ENCODE assay signal across 11 cellular contexts in genomic region chr6:17278289-17279061, GRCh38. TPM values are rescaled to one million over a fixed set of nuclear protein-coding genes. Genes with fewer than 3 reads are reported as not detected.
A peak's percentile ranks its signal among the peaks of the same experiment; 100 is the strongest.
DNase-seq lines count a peak whose midpoint lies in the region; ATAC-seq, FAIRE-seq and TF ChIP-seq lines count a peak whose summit lies in the region.
"Had no signal": no experiment of that assay in that cellular context is flagged by ENCODE, and none has a peak within 500 bp of the region (broad histone marks: within the 10 kb centered on the region; RNA-seq: fewer than 3 reads in every experiment).

No MANE protein-coding gene starts in this region.

- H3K56ac ChIP-seq in mesendoderm (ENCODE audit: low read length): no peak overlapping the region

- no peak overlapping the region for H2AK5ac ChIP-seq in mesendoderm (ENCODE audit: low read length)

- H3K23ac ChIP-seq in mesendoderm (ENCODE audit: low read length): no peak overlapping the region

- H3K27me3 ChIP-seq in heart left ventricle: peaks cover 0 to 37% (median 0%) of the 10 kb centered on the region in 9 donors
- no peaks in the 10 kb centered on the region for H3K27me3 ChIP-seq in ascending aorta
- H3K27me3 ChIP-seq in mesendoderm (ENCODE audit: insufficient read depth, low read length, poor library complexity): peaks cover 5% of the 10 kb centered on the region

- TF ChIP-seq CTCF in heart left ventricle (IDR thresholded peaks at IDR 0.05): no peak
- TF ChIP-seq CTCF in ascending aorta (IDR thresholded peaks at IDR 0.05): no peak

- no peak for TF ChIP-seq POLR2A in heart left ventricle (IDR thresholded peaks at IDR 0.05)

- no peaks in the 10 kb centered on the region for H3K79me1 ChIP-seq in mesendoderm (ENCODE audit: low read length)

- H4K8ac ChIP-seq in mesendoderm (ENCODE audit: low read depth, low read length): no peak overlapping the region

- peak overlapping the region in 2 of 12 donors; percentile 13 to 77 for H3K4me3 ChIP-seq in heart left ventricle
- H3K4me3 ChIP-seq in ascending aorta: no peak overlapping the region
- no peak overlapping the region for H3K4me3 ChIP-seq in mesendoderm (ENCODE audit: low read length)

- H3K9ac ChIP-seq in mesendoderm (ENCODE audit: low read length): no peak overlapping the region

- no peak for FAIRE-seq in urothelium cell line (lab: Jason Lieb, UNC)

- H3K27ac ChIP-seq in heart left ventricle (peak overlapping the region; percentile 70 to 96 (median 90)), ascending aorta (peak overlapping the region; percentile 8 to 38), mesendoderm (ENCODE audit: low read depth, low read length) (no peak overlapping the region)

- H3K4me2 ChIP-seq in mesendoderm (ENCODE audit: low read length): no peak overlapping the region

- H3K4me1 ChIP-seq in heart left ventricle (peaks cover 0 to 23% (median 3%) of the 10 kb centered on the region in 12 donors), ascending aorta (peaks cover 0 to 3% of the 10 kb centered on the region in 2 donors), mesendoderm (ENCODE audit: control insufficient read depth, low read depth, low read length) (no peaks in the 10 kb centered on the region)

- ATAC-seq in heart left ventricle (no peak), left cardiac atrium (no peak), GM19035 (IDR thresholded peaks at IDR 0.05; ENCODE audit: unreplicated experiment) (no peak), GM18861 (IDR thresholded peaks at IDR 0.05; ENCODE audit: unreplicated experiment) (no peak)

- no peaks in the 10 kb centered on the region for H3K9me3 ChIP-seq in heart left ventricle
- H3K9me3 ChIP-seq in ascending aorta: no peaks in the 10 kb centered on the region

- H3K18ac ChIP-seq in mesendoderm (ENCODE audit: low read length): no peak overlapping the region

- H3K36me3 ChIP-seq in heart left ventricle (no peaks in the 10 kb centered on the region), ascending aorta (no peaks in the 10 kb centered on the region), mesendoderm (ENCODE audit: control insufficient read depth, insufficient read depth, low read length) (no peaks in the 10 kb centered on the region)

- intact Hi-C loops in heart left ventricle (cut with DNase I) (loop anchor here in 1 of 10 donors (10.0 kb wide), 1 partner anchor 64 kb away; no protein-coding TSS in a partner anchor), left cardiac atrium (cut with DNase I) (loop anchor here in 1 of 2 donors (5.0 kb wide), 1 partner anchor 66 kb away; no protein-coding TSS in a partner anchor), ascending aorta (cut with DNase I) (no loop called here)

- no peak for DNase-seq in heart left ventricle
- no peak for DNase-seq in left cardiac atrium
- DNase-seq in ascending aorta (ENCODE audit: low spot score in 2 of 2): no peak
- peak; percentile 51 for DNase-seq in hepatic stellate cell (ENCODE audit: low spot score)
- DNase-seq in urothelium cell line (ENCODE audit: low spot score): peak; percentile 38
- no peak for DNase-seq in mesendoderm
- DNase-seq: activated CD8-positive, alpha-beta memory T cell treated with anti-CD3 and anti-CD28 coated beads, Interleukin-2, amount 50 U/mL, for 48 hours; stimulated activated CD8-positive, alpha-beta memory T cell treated with anti-CD3 and anti-CD28 coated beads, Interleukin-4, amount 100 ng/mL, for 48 hours had no signal

- H3K4ac ChIP-seq in mesendoderm (ENCODE audit: low read depth, low read length): no peak overlapping the region

- H2BK15ac ChIP-seq in mesendoderm (replicated peaks; ENCODE audit: low read depth): no peak overlapping the region

- H2BK120ac ChIP-seq in mesendoderm (ENCODE audit: low read depth, low read length): no peak overlapping the region

- no peaks in the 10 kb centered on the region for H3K79me2 ChIP-seq in mesendoderm (ENCODE audit: control insufficient read depth, insufficient read depth, low read length)

- no peak overlapping the region for H2BK5ac ChIP-seq in mesendoderm (ENCODE audit: low read length)

- H4K5ac ChIP-seq in mesendoderm (ENCODE audit: low read length): no peak overlapping the region

- 46 to 64% (median 59%) methylated on average over 10 of the region's 10 CpGs for WGBS in heart left ventricle, 4 donors
- no CpG with 5 or more reads among the region's 10 CpGs for WGBS in mesendoderm (ENCODE audit: extremely low coverage, insufficient coverage, low lambda C conversion rate)

RNA-seq across cellular contexts. Expression of gene RBM24, which starts 2.7 kb away (rescaled TPM):
- total RNA-seq in heart left ventricle: 100 to 1,000 TPM; 107 to 263 (median 166) TPM
- polyA plus RNA-seq in heart left ventricle: 100 to 1,000 TPM; 119 to 127 TPM
- total RNA-seq in left cardiac atrium: 100 to 1,000 TPM; 121 to 132 TPM
- total RNA-seq in ascending aorta: 5.4 TPM
- polyA plus RNA-seq in mesendoderm (2013, experiment 1 of 2): 2.4 TPM
- polyA plus RNA-seq in mesendoderm (2013, experiment 2 of 2): 2.0 TPM
- total RNA-seq: T-helper 2 cell treated with Interferon-gamma antibody and Interleukin-4, amounts not matched to agents 100 ng/mL and 5 ng/mL, for 36 hours had no signal

Comparison
In these comparisons a context has a peak if more than half of its experiments do, and no peak if none do; other contexts are left out.
1. DNase-seq: peak in hepatic stellate cell (single experiment) and urothelium cell line (single experiment); none in heart left ventricle (0 of 5), left cardiac atrium (single experiment), ascending aorta (0 of 2) and mesendoderm (single experiment).
2. RNA of gene RBM24, which starts 2.7 kb away (total RNA-seq): 107 to 263 TPM in heart left ventricle and 121 to 132 TPM in left cardiac atrium; 5.4 TPM in ascending aorta (single experiment); every median in the first group is over 10 times any median in the second.